In genomic region chr6:55040102-55040848, GRCh38 we compare ENCODE assay signal across 14 cellular contexts.
DNase-seq lines count a peak whose midpoint lies in the region; ATAC-seq and TF ChIP-seq lines count a peak whose summit lies in the region.
"Had no signal": no experiment of that assay in that cellular context is flagged by ENCODE, and none has a peak within 500 bp of the region (broad histone marks: within the 10 kb centered on the region; RNA-seq: fewer than 3 reads in every experiment).

No MANE protein-coding gene starts in this region.

- no peak for ATAC-seq in Right ventricle myocardium inferior

- H3K9me3 ChIP-seq in mammary epithelial cell (replicated peaks; ENCODE audit: insufficient read depth, low read length) = no peaks in the 10 kb centered on the region
- H3K9me3 ChIP-seq in neural progenitor cell (ENCODE audit: low read depth) = no peaks in the 10 kb centered on the region
- H3K9me3 ChIP-seq: esophagus squamous epithelium had no signal

- H3K27ac Mint-ChIP-seq in CD14-positive monocyte (peak overlapping the region in 6 of 7 donors; percentile 1 to 61 (median 20)), neural progenitor cell (no peak overlapping the region), chondrocyte (ENCODE audit: unreplicated experiment) (no peak overlapping the region)

- no TSS peak for BruUV-seq in mammary epithelial cell (replicated peaks; lab: Mats Ljungman, UMichigan)

- H3K4me3 ChIP-seq in mammary epithelial cell (replicated peaks in 1 of 3; ENCODE audit: insufficient read depth in 1 of 3, low read depth in 2 of 3, low read length in 3 of 3) = no peak overlapping the region
- no peak overlapping the region for H3K4me3 ChIP-seq in neural progenitor cell
- H3K4me3 ChIP-seq: esophagus squamous epithelium had no signal

- in situ Hi-C loops in mammary epithelial cell (cut with MboI; ENCODE audit: low sequenced_read_pairs in 2 of 2) = no loop called here

- dilution Hi-C loops in mammary epithelial cell (cut with HindIII; ENCODE audit: low sequenced_read_pairs) = no loop called here

- H3K79me2 ChIP-seq in mammary epithelial cell (ENCODE audit: insufficient read depth, low read length) = no peaks in the 10 kb centered on the region
- H3K79me2 ChIP-seq in neural progenitor cell (ENCODE audit: low read depth) = no peaks in the 10 kb centered on the region

- H3K36me3 Mint-ChIP-seq in CD14-positive monocyte (peaks cover 0 to 2% of the 10 kb centered on the region in 2 donors), neural progenitor cell (no peaks in the 10 kb centered on the region), chondrocyte (ENCODE audit: low read depth) (no peaks in the 10 kb centered on the region)

- H2AFZ ChIP-seq in mammary epithelial cell (ENCODE audit: low read depth, low read length) (no peak overlapping the region), neural progenitor cell (replicated peaks) (peak overlapping the region; percentile 5)

- H3K9ac ChIP-seq in mammary epithelial cell (ENCODE audit: insufficient read depth, low read length) (no peak overlapping the region), neural progenitor cell (no peak overlapping the region)

- DNase-seq in CD14-positive monocyte (ENCODE audit: low spot score) (no peak), M059J (ENCODE audit: low read depth) (peak; percentile 73), mammary epithelial cell (peak; percentile 92), neural progenitor cell (ENCODE audit: low spot score) (no peak), Right ventricle myocardium inferior (ENCODE audit: missing footprints) (no peak), chondrocyte (ENCODE audit: low spot score) (no peak), GM19240 (ENCODE audit: insufficient read length, low spot score) (no peak), HT-29 (ENCODE audit: low spot score) (no peak)
- DNase-seq: activated gamma-delta T cell; esophagus squamous epithelium; KG1; NCI-H2029; NK-92 treated with Interleukin-12 subunit alpha and Interleukin-12 subunit beta, amount 100 ng/mL, for 24 hours; retina had no signal

- H3K36me3 ChIP-seq in mammary epithelial cell (ENCODE audit: insufficient read depth, low read length) = no peaks in the 10 kb centered on the region
- H3K36me3 ChIP-seq in neural progenitor cell = no peaks in the 10 kb centered on the region
- H3K36me3 ChIP-seq: esophagus squamous epithelium had no signal

- H3K4me1 ChIP-seq in mammary epithelial cell (ENCODE audit: insufficient read depth, low read length) = peaks cover 8% of the 10 kb centered on the region
- H3K4me1 ChIP-seq in neural progenitor cell = no peaks in the 10 kb centered on the region
- H3K4me1 ChIP-seq: esophagus squamous epithelium had no signal

- 59% methylated on average over 3 of the region's 3 CpGs for WGBS in mammary epithelial cell (ENCODE audit: low coverage, missing lambda C conversion rate)

- peaks cover 0 to 4% (median 3%) of the 10 kb centered on the region in 7 donors for H3K9me3 Mint-ChIP-seq in CD14-positive monocyte
- no peaks in the 10 kb centered on the region for H3K9me3 Mint-ChIP-seq in neural progenitor cell
- H3K9me3 Mint-ChIP-seq in chondrocyte (ENCODE audit: low read depth) = peaks cover 2% of the 10 kb centered on the region

- peaks cover 24% of the 10 kb centered on the region for H3K4me1 Mint-ChIP-seq in CD14-positive monocyte
- no peaks in the 10 kb centered on the region for H3K4me1 Mint-ChIP-seq in neural progenitor cell
- H3K4me1 Mint-ChIP-seq in chondrocyte (ENCODE audit: low read depth) = peaks cover 4% of the 10 kb centered on the region

- intact Hi-C loops in CD14-positive monocyte (cut with micrococcal nuclease) (no loop called here), mammary epithelial cell (cut with micrococcal nuclease) (no loop called here), Right ventricle myocardium inferior (cut with DNase I) (no loop called here)

- TF ChIP-seq CTCF in CD14-positive monocyte (IDR thresholded peaks at IDR 0.05) (no peak), mammary epithelial cell (conservative IDR thresholded peaks at IDR 0.05 in 1 of 2, IDR thresholded peaks at IDR 0.05 in 1 of 2; ENCODE audit: extremely low read depth in 1 of 2, insufficient read depth in 1 of 2, low read depth in 1 of 2, low read length in 2 of 2) (no peak), neural progenitor cell (IDR thresholded peaks at IDR 0.05) (no peak), chondrocyte (IDR thresholded peaks at IDR 0.05) (no peak)

- CTCF ChIA-PET in mammary epithelial cell (lab: Charles Lee; ENCODE audit: low non-redundant PET) = no interaction called here

- H4K20me1 ChIP-seq in mammary epithelial cell (ENCODE audit: insufficient read depth, low read length) (no peaks in the 10 kb centered on the region), neural progenitor cell (ENCODE audit: low read depth) (no peaks in the 10 kb centered on the region)

- H3K27me3 ChIP-seq in mammary epithelial cell (ENCODE audit: insufficient read depth, low read length) (no peaks in the 10 kb centered on the region), neural progenitor cell (no peaks in the 10 kb centered on the region)
- H3K27me3 ChIP-seq: esophagus squamous epithelium had no signal

- no peaks in the 10 kb centered on the region for H3F3A ChIP-seq in neural progenitor cell (ENCODE audit: low read depth)

- no peak overlapping the region for H3K27ac ChIP-seq in mammary epithelial cell (ENCODE audit: insufficient read depth, low read depth, low read length)
- no peak overlapping the region for H3K27ac ChIP-seq in neural progenitor cell
- H3K27ac ChIP-seq: esophagus squamous epithelium had no signal

- H3K4me2 ChIP-seq in mammary epithelial cell (ENCODE audit: insufficient read depth, low read depth, low read length) = peak overlapping the region; percentile 63
- H3K4me2 ChIP-seq in neural progenitor cell = no peak overlapping the region

- H3K27me3 Mint-ChIP-seq in CD14-positive monocyte (ENCODE audit: low read depth in 3 of 3) = peaks cover 0 to 2% (median 0%) of the 10 kb centered on the region in 3 donors
- H3K27me3 Mint-ChIP-seq in neural progenitor cell (ENCODE audit: insufficient read depth, low read depth) = peaks cover 2% of the 10 kb centered on the region
- peaks cover 4% of the 10 kb centered on the region for H3K27me3 Mint-ChIP-seq in chondrocyte (ENCODE audit: low read depth)

- peak overlapping the region in 1 of 2 donors; percentile 59 for H3K4me3 Mint-ChIP-seq in CD14-positive monocyte
- no peak overlapping the region for H3K4me3 Mint-ChIP-seq in neural progenitor cell
- no peak overlapping the region for H3K4me3 Mint-ChIP-seq in chondrocyte (ENCODE audit: unreplicated experiment)

Comparison
In these comparisons a context has a peak if more than half of its experiments do, and no peak if none do; other contexts are left out.
1. DNase-seq: peak in M059J (single experiment) and mammary epithelial cell (single experiment); none in CD14-positive monocyte (single experiment), neural progenitor cell (single experiment), Right ventricle myocardium inferior (single experiment), chondrocyte (single experiment), GM19240 (single experiment) and HT-29 (single experiment).
2. H3K27ac Mint-ChIP-seq: peak in CD14-positive monocyte (6 of 7); none in neural progenitor cell (single experiment) and chondrocyte (single experiment).